1 cellular context compared by ENCODE assay signal in genomic region chr6:85591207-85591606, GRCh38.
TF ChIP-seq lines count a peak whose summit lies in the region.

No MANE protein-coding gene starts in this region.

TF ChIP-seq in GM12878, 131 proteins besides CTCF, POLR2A, EP300 and RAD21:
- TF ChIP-seq HDAC6 (IDR thresholded peaks at IDR 0.05; ENCODE audit: unreplicated experiment) = no peak
- no peak for TF ChIP-seq PBX3 (IDR thresholded peaks at IDR 0.05; ENCODE audit: insufficient replicate concordance, low read depth, low read length)
- TF ChIP-seq SREBF2 (IDR thresholded peaks at IDR 0.05; ENCODE audit: low read length) = no peak
TF ChIP-seq in GM12878: peak in this region for 0.
